Comparison of ENCODE assay signal across 24 cellular contexts in the genomic region with DNA sequence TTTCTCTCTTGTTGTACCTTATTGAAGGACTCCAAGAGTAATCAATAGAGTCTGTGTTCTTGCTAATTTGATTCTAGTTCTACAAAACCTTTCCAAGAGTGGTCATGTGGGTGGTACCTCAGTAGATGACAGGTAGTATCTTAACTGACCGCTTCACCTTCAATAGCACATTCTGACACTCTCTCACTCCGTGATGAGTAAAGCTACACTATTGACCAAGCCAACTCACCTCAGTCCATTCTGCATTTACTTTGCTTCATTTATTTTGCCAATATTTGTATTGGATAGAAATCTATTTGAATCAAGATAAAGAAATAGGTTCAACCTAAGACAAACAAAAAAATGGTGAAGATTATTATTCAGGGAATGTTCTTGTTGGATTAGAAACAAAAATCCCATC.
"Had no signal": no experiment of that assay in that cellular context is flagged by ENCODE, and none has a peak within 500 bp of the region (broad histone marks: within the 10 kb centered on the region; RNA-seq: fewer than 3 reads in every experiment).

No MANE protein-coding gene starts in this region.

- H3K4me2 ChIP-seq: hepatocyte had no signal

- DNase-seq: dermis blood vessel endothelial cell; dorsolateral prefrontal cortex; effector CD4-positive, alpha-beta T cell; effector memory CD4-positive, alpha-beta T cell; foreskin keratinocyte; heart left ventricle; hypothalamus; immature natural killer cell; islet precursor cell; kidney; kidney glomerular epithelial cell; left ventricle myocardium inferior; lower lobe of right lung; mesenchymal stem cell; mucosa of descending colon; naive B cell; naive thymus-derived CD8-positive, alpha-beta T cell had no signal

- H3K4me1 ChIP-seq: foreskin keratinocyte, gastroesophageal sphincter, left ventricle myocardium inferior, lower lobe of right lung had no signal

- H3K9me3 ChIP-seq: esophagus muscularis mucosa, gastroesophageal sphincter, heart left ventricle, left ventricle myocardium inferior, lower lobe of right lung, mucosa of descending colon had no signal

- H3K4me3 ChIP-seq: coronary artery, dorsolateral prefrontal cortex, esophagus muscularis mucosa, gastroesophageal sphincter, heart left ventricle, hepatocyte, left ventricle myocardium inferior, lower lobe of right lung, mucosa of descending colon had no signal

- ATAC-seq: foreskin keratinocyte; gastroesophageal sphincter; heart left ventricle; lower lobe of right lung; mucosa of descending colon; naive thymus-derived CD8-positive, alpha-beta T cell had no signal

- FAIRE-seq: colon, endothelial cell of umbilical vein, frontal cortex, kidney had no signal

- H3K27ac ChIP-seq: coronary artery, dorsolateral prefrontal cortex, esophagus muscularis mucosa, foreskin keratinocyte, gastroesophageal sphincter, heart left ventricle, hepatocyte, left ventricle myocardium inferior, lower lobe of right lung had no signal

- H3K27me3 ChIP-seq: esophagus muscularis mucosa, foreskin keratinocyte, gastroesophageal sphincter, heart left ventricle, hepatocyte had no signal

- H3K36me3 ChIP-seq: esophagus muscularis mucosa, gastroesophageal sphincter, heart left ventricle, left ventricle myocardium inferior, lower lobe of right lung had no signal

- H3K79me2 ChIP-seq: hepatocyte had no signal

- H2AFZ ChIP-seq: hepatocyte had no signal
